In genomic region chrX:130975947-130976346, GRCh38 we compare ENCODE assay signal across 8 cellular contexts.
A peak's percentile ranks its signal among the peaks of the same experiment; 100 is the strongest.
DNase-seq lines count a peak whose midpoint lies in the region; ATAC-seq, FAIRE-seq and TF ChIP-seq lines count a peak whose summit lies in the region.

No MANE protein-coding gene starts in this region.

- peak; percentile 47 for TF ChIP-seq CTCF in bronchial epithelial cell (IDR thresholded peaks at IDR 0.05; ENCODE audit: insufficient read depth, low read length, severe bottlenecking)

- no peak overlapping the region for H3K4me3 ChIP-seq in bronchial epithelial cell (ENCODE audit: low read depth, low read length)

- in situ Hi-C loops in Caki2 (cut with HindIII; ENCODE audit: low pct_unique_long_range_greater_than_20kb, low sequenced_read_pairs), result no loop called here

- peak; percentile 94 for ATAC-seq in GM18861 (IDR thresholded peaks at IDR 0.05; ENCODE audit: unreplicated experiment)
- peak; percentile 74 for ATAC-seq in HG03565 (IDR thresholded peaks at IDR 0.05; ENCODE audit: unreplicated experiment)
- no peak for ATAC-seq in GM21825 (IDR thresholded peaks at IDR 0.05; ENCODE audit: unreplicated experiment)

- H3K27me3 ChIP-seq in bronchial epithelial cell (ENCODE audit: control insufficient read depth, insufficient read depth, low read length), result no peaks in the 10 kb centered on the region

- H3K36me3 ChIP-seq in bronchial epithelial cell (ENCODE audit: control insufficient read depth, insufficient read depth, low read length), result no peaks in the 10 kb centered on the region

- DNase-seq in Caki2 (ENCODE audit: low read depth) (peak; percentile 18), OCI-M1 (lab: John Stamatoyannopoulos, UW) (peak; percentile 78), bronchial epithelial cell (ENCODE audit: low read depth) (peak; percentile 57), medulla oblongata (ENCODE audit: extremely low spot score) (peak; percentile 51), activated gamma-delta T cell (lab: John Stamatoyannopoulos, UW) (no peak)

- FAIRE-seq in bronchial epithelial cell (lab: Jason Lieb, UNC), result no peak
